8 cellular contexts compared by ENCODE assay signal in genomic region chrX:108090474-108091265, GRCh38. TPM values are rescaled to one million over a fixed set of nuclear protein-coding genes. Genes with fewer than 3 reads are reported as not detected.
A peak's percentile ranks its signal among the peaks of the same experiment; 100 is the strongest.
DNase-seq lines count a peak whose midpoint lies in the region; ATAC-seq and TF ChIP-seq lines count a peak whose summit lies in the region.

No MANE protein-coding gene starts in this region.

- H3K36me3 Mint-ChIP-seq in osteocyte (ENCODE audit: unreplicated experiment): peaks cover 17% of the 10 kb centered on the region
- peaks cover 8% of the 10 kb centered on the region for H3K36me3 Mint-ChIP-seq in mesothelial cell of epicardium
- peaks cover 8% of the 10 kb centered on the region for H3K36me3 Mint-ChIP-seq in effector memory CD8-positive, alpha-beta T cell (ENCODE audit: insufficient read depth)

- DNase-seq in EL: peak; percentile 48
- DNase-seq in amniotic epithelial cell (ENCODE audit: low read depth): peak; percentile 39
- peak; percentile 18 for DNase-seq in left kidney (ENCODE audit: low read depth, low spot score)
- no peak for DNase-seq in osteocyte (ENCODE audit: extremely low spot score, unreplicated experiment)
- no peak for DNase-seq in mesothelial cell of epicardium (ENCODE audit: low spot score in 2 of 2, unreplicated experiment in 2 of 2)
- no peak for DNase-seq in effector memory CD8-positive, alpha-beta T cell

- H3K4me3 Mint-ChIP-seq in osteocyte (ENCODE audit: unreplicated experiment) (no peak overlapping the region), mesothelial cell of epicardium (no peak overlapping the region)
- no peak overlapping the region for H3K4me3 Mint-ChIP-seq in effector memory CD8-positive, alpha-beta T cell

- no peak for TF ChIP-seq CTCF in osteocyte (IDR thresholded peaks at IDR 0.05)
- no peak for TF ChIP-seq CTCF in mesothelial cell of epicardium (IDR thresholded peaks at IDR 0.05; ENCODE audit: unreplicated experiment)

- H3K9me3 Mint-ChIP-seq in osteocyte (ENCODE audit: unreplicated experiment): no peaks in the 10 kb centered on the region
- no peaks in the 10 kb centered on the region for H3K9me3 Mint-ChIP-seq in mesothelial cell of epicardium
- H3K9me3 Mint-ChIP-seq in effector memory CD8-positive, alpha-beta T cell: no peaks in the 10 kb centered on the region

- H3K27me3 Mint-ChIP-seq in osteocyte (ENCODE audit: unreplicated experiment) (no peaks in the 10 kb centered on the region), mesothelial cell of epicardium (ENCODE audit: low read depth) (no peaks in the 10 kb centered on the region)
- no peaks in the 10 kb centered on the region for H3K27me3 Mint-ChIP-seq in effector memory CD8-positive, alpha-beta T cell

- ATAC-seq in HG02884 (IDR thresholded peaks at IDR 0.05; ENCODE audit: unreplicated experiment) (peak; percentile 1), HG03457 (IDR thresholded peaks at IDR 0.05; ENCODE audit: unreplicated experiment) (no peak)
- ATAC-seq in effector memory CD8-positive, alpha-beta T cell (replicated peaks): no peak

- H3K4me1 Mint-ChIP-seq in osteocyte (ENCODE audit: unreplicated experiment) (peaks cover 13% of the 10 kb centered on the region), mesothelial cell of epicardium (peaks cover 14% of the 10 kb centered on the region)
- H3K4me1 Mint-ChIP-seq in effector memory CD8-positive, alpha-beta T cell (ENCODE audit: low read depth in 2 of 2): peaks cover 2 to 4% of the 10 kb centered on the region in 2 donors

- H3K27ac Mint-ChIP-seq in osteocyte (ENCODE audit: unreplicated experiment) (no peak overlapping the region), mesothelial cell of epicardium (no peak overlapping the region)
- no peak overlapping the region for H3K27ac Mint-ChIP-seq in effector memory CD8-positive, alpha-beta T cell

RNA-seq across cellular contexts. Expression of gene PSMD10, which starts 0.7 kb away (rescaled TPM):
- total RNA-seq in osteocyte (80.1 and 81.7 TPM in 2 replicates), mesothelial cell of epicardium (62.9 to 63.8 TPM (median 63.5 TPM) in 3 replicates)

RNA-seq across cellular contexts. Expression of gene ATG4A, which starts 0.9 kb away (rescaled TPM):
- total RNA-seq in osteocyte (12.3 and 14.2 TPM in 2 replicates), mesothelial cell of epicardium (7.9 to 9.9 TPM (median 8.9 TPM) in 3 replicates)

RNA-seq across cellular contexts. Expression of gene VSIG1, which starts 45.8 kb away (rescaled TPM):
- total RNA-seq in osteocyte: not detected in 2 replicates
- 0.23 to 0.54 TPM (median 0.24 TPM) in 3 replicates for total RNA-seq in mesothelial cell of epicardium

Comparison
In these comparisons a context has a peak if more than half of its experiments do, and no peak if none do; other contexts are left out.
1. DNase-seq: peak in EL (single experiment), amniotic epithelial cell (single experiment) and left kidney (single experiment); none in osteocyte (single experiment), mesothelial cell of epicardium (0 of 2) and effector memory CD8-positive, alpha-beta T cell (0 of 3).